ENCODE assay signal across 21 cellular contexts in genomic region chr6:126102358-126102757, GRCh38.
DNase-seq lines count a peak whose midpoint lies in the region; ATAC-seq and TF ChIP-seq lines count a peak whose summit lies in the region.
"Had no signal": no experiment of that assay in that cellular context is flagged by ENCODE, and none has a peak within 500 bp of the region (broad histone marks: within the 10 kb centered on the region; RNA-seq: fewer than 3 reads in every experiment).

No MANE protein-coding gene starts in this region.

- H3K36me3 ChIP-seq in GM23338 (ENCODE audit: insufficient read depth) (peaks cover 5% of the 10 kb centered on the region; the same call in 1 of the 2 replicates), HUES64 (ENCODE audit: insufficient read depth, low read length) (no peaks in the 10 kb centered on the region)

- H3K36me3 Mint-ChIP-seq in GM23338 (ENCODE audit: low read depth): peaks cover 16% of the 10 kb centered on the region; the same call in 2 of the 3 replicates
- H3K36me3 Mint-ChIP-seq in endothelial cell (ENCODE audit: low read depth, unreplicated experiment): no peaks in the 10 kb centered on the region
- peaks cover 27% of the 10 kb centered on the region for H3K36me3 Mint-ChIP-seq in nephron (ENCODE audit: low read depth)
- no peaks in the 10 kb centered on the region for H3K36me3 Mint-ChIP-seq in activated naive CD4-positive, alpha-beta T cell treated with anti-CD3 and anti-CD28 coated beads, Interleukin-2, amount 10 ng/mL, durations not matched to agents 7 days and 5 days

- H3K27me3 ChIP-seq in GM23338 (ENCODE audit: insufficient read depth) (no peaks in the 10 kb centered on the region), HUES64 (ENCODE audit: insufficient read depth, low read length) (no peaks in the 10 kb centered on the region)

- no peaks in the 10 kb centered on the region for H3K9me3 ChIP-seq in HUES64 (ENCODE audit: insufficient read depth, low read depth, low read length)

- ATAC-seq in GM23338 (peak; percentile 44; the same call in 2 of the 3 replicates), HG03159 (IDR thresholded peaks at IDR 0.05; ENCODE audit: unreplicated experiment) (no peak)

- no peaks in the 10 kb centered on the region for H3F3A ChIP-seq in GM23338 (replicated peaks; ENCODE audit: low read depth)

- no peaks in the 10 kb centered on the region for H3K79me2 ChIP-seq in GM23338 (replicated peaks; ENCODE audit: insufficient read depth)

- no peak overlapping the region for H3K4me3 Mint-ChIP-seq in GM23338
- no peak overlapping the region for H3K4me3 Mint-ChIP-seq in endothelial cell (ENCODE audit: unreplicated experiment)
- H3K4me3 Mint-ChIP-seq in nephron: no peak overlapping the region
- no peak overlapping the region for H3K4me3 Mint-ChIP-seq in activated naive CD4-positive, alpha-beta T cell treated with anti-CD3 and anti-CD28 coated beads, Interleukin-2, amount 10 ng/mL, durations not matched to agents 7 days and 5 days
- H3K4me3 Mint-ChIP-seq: IgD-negative memory B cell had no signal

- H3K4me1 Mint-ChIP-seq in GM23338 (peaks cover 27% of the 10 kb centered on the region), endothelial cell (ENCODE audit: unreplicated experiment) (peaks cover 15% of the 10 kb centered on the region), nephron (peaks cover 28% of the 10 kb centered on the region)
- no peaks in the 10 kb centered on the region for H3K4me1 Mint-ChIP-seq in activated naive CD4-positive, alpha-beta T cell treated with anti-CD3 and anti-CD28 coated beads, Interleukin-2, amount 10 ng/mL, durations not matched to agents 7 days and 5 days
- H3K4me1 Mint-ChIP-seq: IgD-negative memory B cell had no signal

- WGBS in HUES64: 71% methylated on average over 5 of the region's 5 CpGs

- H3K27ac ChIP-seq in GM23338 (ENCODE audit: low read depth): peak overlapping the region; percentile 68
- H3K27ac ChIP-seq in HUES64 (ENCODE audit: low read depth, low read length): peak overlapping the region; percentile 36
- H3K27ac ChIP-seq: KMS-11, PC-9 had no signal

- peak; percentile 44 for DNase-seq in GM23338 (ENCODE audit: low spot score)
- no peak for DNase-seq in endothelial cell (ENCODE audit: low spot score)
- no peak for DNase-seq in NCI-H1105 treated with DMSO at 0.1 percent for 48 hours (lab: John Stamatoyannopoulos, UW)
- DNase-seq in NCI-H2081 treated with DMSO at 0.1 percent for 48 hours (lab: John Stamatoyannopoulos, UW): no peak
- DNase-seq in activated naive CD4-positive, alpha-beta T cell treated with anti-CD3 and anti-CD28 coated beads, Interleukin-2, amount 10 ng/mL, durations not matched to agents 7 days and 5 days: no peak
- DNase-seq: DMS53; MM.1S; NCI-H1417; NCI-H1694; NCI-H2029 treated with DMSO at 0.1 percent for 48 hours; NCI-H2171 treated with DMSO at 0.1 percent for 48 hours; NCI-H526; NCI-H82; NK-92 treated with Interleukin-12 subunit alpha and Interleukin-12 subunit beta, amount 100 ng/mL, for 24 hours; PC-9; Right ventricle myocardium superior had no signal

- no peak overlapping the region for H2AFZ ChIP-seq in GM23338
- H2AFZ ChIP-seq: PC-9 had no signal

- no peak overlapping the region for H3K27ac Mint-ChIP-seq in GM23338
- peak overlapping the region; percentile 46 for H3K27ac Mint-ChIP-seq in endothelial cell (ENCODE audit: unreplicated experiment)
- peak overlapping the region; percentile 5 to 79 (median 62) for H3K27ac Mint-ChIP-seq in nephron
- H3K27ac Mint-ChIP-seq in activated naive CD4-positive, alpha-beta T cell treated with anti-CD3 and anti-CD28 coated beads, Interleukin-2, amount 10 ng/mL, durations not matched to agents 7 days and 5 days: no peak overlapping the region
- H3K27ac Mint-ChIP-seq: IgD-negative memory B cell had no signal

- TF ChIP-seq CTCF in GM23338 (conservative IDR thresholded peaks at IDR 0.05; ENCODE audit: low read depth in 2 of 2) (no peak), endothelial cell (IDR thresholded peaks at IDR 0.05; ENCODE audit: unreplicated experiment) (no peak), nephron (IDR thresholded peaks at IDR 0.05; ENCODE audit: unreplicated experiment in 3 of 3) (no peak)

- no peaks in the 10 kb centered on the region for H4K20me1 ChIP-seq in GM23338 (replicated peaks; ENCODE audit: insufficient read depth)

- peak overlapping the region; percentile 49; the same call in 1 of the 2 replicates for H3K4me2 ChIP-seq in GM23338
- H3K4me2 ChIP-seq: KMS-11, PC-9 had no signal

- H3K9me3 Mint-ChIP-seq in GM23338 (no peaks in the 10 kb centered on the region), endothelial cell (ENCODE audit: unreplicated experiment) (no peaks in the 10 kb centered on the region), nephron (no peaks in the 10 kb centered on the region)
- H3K9me3 Mint-ChIP-seq in activated naive CD4-positive, alpha-beta T cell treated with anti-CD3 and anti-CD28 coated beads, Interleukin-2, amount 10 ng/mL, durations not matched to agents 7 days and 5 days: no peaks in the 10 kb centered on the region

- H3K27me3 Mint-ChIP-seq in GM23338 (ENCODE audit: insufficient read depth, low read depth, poor library complexity) (no peaks in the 10 kb centered on the region), endothelial cell (ENCODE audit: unreplicated experiment) (no peaks in the 10 kb centered on the region), nephron (ENCODE audit: low read depth) (no peaks in the 10 kb centered on the region)
- H3K27me3 Mint-ChIP-seq in activated naive CD4-positive, alpha-beta T cell treated with anti-CD3 and anti-CD28 coated beads, Interleukin-2, amount 10 ng/mL, durations not matched to agents 7 days and 5 days: no peaks in the 10 kb centered on the region
- H3K27me3 Mint-ChIP-seq: IgD-negative memory B cell had no signal

- CTCF ChIA-PET in activated naive CD4-positive, alpha-beta T cell treated with anti-CD3 and anti-CD28 coated beads, Interleukin-2, amount 10 ng/mL, durations not matched to agents 7 days and 5 days (lab: Charles Lee): no interaction called here

- H3K4me1 ChIP-seq in GM23338 (ENCODE audit: insufficient read depth): peaks cover 30% of the 10 kb centered on the region
- H3K4me1 ChIP-seq in HUES64 (ENCODE audit: insufficient read depth, low read length): peaks cover 37% of the 10 kb centered on the region

- H3K9me2 ChIP-seq in GM23338 (ENCODE audit: insufficient read depth): peaks cover 7% of the 10 kb centered on the region; the same call in 1 of the 2 replicates

- no peak overlapping the region for H3K4me3 ChIP-seq in GM23338
- H3K4me3 ChIP-seq in HUES64 (ENCODE audit: low read length): no peak overlapping the region
- H3K4me3 ChIP-seq: PC-9 had no signal

- no peak overlapping the region for H3K9ac ChIP-seq in HUES64 (ENCODE audit: low read depth, low read length)
- H3K9ac ChIP-seq: KMS-11 had no signal

TF ChIP-seq in GM23338, 12 proteins besides CTCF, POLR2A, EP300 and RAD21 (continues in another document):
- TF ChIP-seq ETS1 (IDR thresholded peaks at IDR 0.05): no peak
- TF ChIP-seq JUNB (IDR thresholded peaks at IDR 0.05; ENCODE audit: unreplicated experiment): no peak
- no peak for TF ChIP-seq STAT1 (IDR thresholded peaks at IDR 0.05; ENCODE audit: unreplicated experiment)
- TF ChIP-seq NANOG (IDR thresholded peaks at IDR 0.05; ENCODE audit: borderline replicate concordance): no peak
- no peak for TF ChIP-seq EZH2phosphoT487 (IDR thresholded peaks at IDR 0.05; ENCODE audit: unreplicated experiment)
- TF ChIP-seq REST (IDR thresholded peaks at IDR 0.05; ENCODE audit: unreplicated experiment): no peak
- no peak for TF ChIP-seq POLR2AphosphoS5 (IDR thresholded peaks at IDR 0.05; ENCODE audit: low read depth)
- no peak for TF ChIP-seq EZH2 (IDR thresholded peaks at IDR 0.05; ENCODE audit: low read depth, unreplicated experiment)

Comparison
In these comparisons a context has a peak if more than half of its experiments do, and no peak if none do; other contexts are left out.
1. H3K27ac Mint-ChIP-seq: peak in endothelial cell (single experiment) and nephron (3 of 3); none in GM23338 (single experiment) and activated naive CD4-positive, alpha-beta T cell treated with anti-CD3 and anti-CD28 coated beads, Interleukin-2, amount 10 ng/mL, durations not matched to agents 7 days and 5 days (single experiment).